8 cellular contexts compared by ENCODE assay signal in genomic region chr17:48181653-48182052, GRCh38.
DNase-seq lines count a peak whose midpoint lies in the region; FAIRE-seq and TF ChIP-seq lines count a peak whose summit lies in the region.
"Had no signal": no experiment of that assay in that cellular context is flagged by ENCODE, and none has a peak within 500 bp of the region (broad histone marks: within the 10 kb centered on the region; RNA-seq: fewer than 3 reads in every experiment).

No MANE protein-coding gene starts in this region.

- TF ChIP-seq CTCF in neural progenitor cell (IDR thresholded peaks at IDR 0.05), result peak; percentile 62

- H3K4me2 ChIP-seq in neural progenitor cell, result no peak overlapping the region

- peak; percentile 13 for DNase-seq in MG63
- peak; percentile 27 to 55 for DNase-seq in T47D (ENCODE audit: low read depth in 1 of 2, low spot score in 1 of 2)
- peak; percentile 60 for DNase-seq in neural progenitor cell (ENCODE audit: low spot score)
- DNase-seq in UCSD-AML1 (lab: John Stamatoyannopoulos, UW; ENCODE audit: unreplicated experiment), result no peak
- no peak for DNase-seq in activated CD4-positive, alpha-beta T cell treated with anti-CD3 and anti-CD28 coated beads for 48 hours
- no peak for DNase-seq in NCI-H128 (lab: John Stamatoyannopoulos, UW; ENCODE audit: unreplicated experiment)
- DNase-seq: naive thymus-derived CD4-positive, alpha-beta T cell had no signal

- no peak overlapping the region for H3K27ac ChIP-seq in neural progenitor cell

- H3K27me3 ChIP-seq in MG63, result no peaks in the 10 kb centered on the region; the same call in 1 of the 2 replicates
- peaks cover 8% of the 10 kb centered on the region for H3K27me3 ChIP-seq in neural progenitor cell

- H3K4me3 ChIP-seq in MG63, result no peak overlapping the region
- H3K4me3 ChIP-seq in neural progenitor cell, result no peak overlapping the region

- no peak overlapping the region for H2AFZ ChIP-seq in neural progenitor cell (replicated peaks)

- FAIRE-seq in G401.6 (lab: Jason Lieb, UNC), result peak; percentile 94

- no peak overlapping the region for H3K9ac ChIP-seq in neural progenitor cell

- peaks cover 11% of the 10 kb centered on the region for H3K4me1 Mint-ChIP-seq in neural progenitor cell

- H3K4me3 Mint-ChIP-seq in neural progenitor cell, result no peak overlapping the region
- H3K4me3 Mint-ChIP-seq: naive thymus-derived CD4-positive, alpha-beta T cell had no signal

- H3K79me2 ChIP-seq in neural progenitor cell (ENCODE audit: low read depth), result no peaks in the 10 kb centered on the region

- H3K9me3 ChIP-seq in MG63, result no peaks in the 10 kb centered on the region
- no peaks in the 10 kb centered on the region for H3K9me3 ChIP-seq in neural progenitor cell (ENCODE audit: low read depth)

- peaks cover 13% of the 10 kb centered on the region for H3K4me1 ChIP-seq in neural progenitor cell

- in situ Hi-C loops in T47D (cut with HindIII; ENCODE audit: low pct_unique_long_range_greater_than_20kb, low sequenced_read_pairs), result no loop called here

- no peaks in the 10 kb centered on the region for H3K36me3 Mint-ChIP-seq in neural progenitor cell

- H3K36me3 ChIP-seq in MG63 (no peaks in the 10 kb centered on the region), neural progenitor cell (no peaks in the 10 kb centered on the region)

- H3K27me3 Mint-ChIP-seq in neural progenitor cell (ENCODE audit: insufficient read depth, low read depth), result peaks cover 2% of the 10 kb centered on the region
- H3K27me3 Mint-ChIP-seq: naive thymus-derived CD4-positive, alpha-beta T cell had no signal

- no peaks in the 10 kb centered on the region for H3K9me3 Mint-ChIP-seq in neural progenitor cell

- no peak overlapping the region for H3K27ac Mint-ChIP-seq in neural progenitor cell

- H3F3A ChIP-seq in neural progenitor cell (ENCODE audit: low read depth), result no peaks in the 10 kb centered on the region

- no peaks in the 10 kb centered on the region for H4K20me1 ChIP-seq in neural progenitor cell (ENCODE audit: low read depth)

Comparison
In these comparisons a context has a peak if more than half of its experiments do, and no peak if none do; other contexts are left out.
1. DNase-seq: peak in MG63 (single experiment), T47D (2 of 2) and neural progenitor cell (single experiment); none in UCSD-AML1 (single experiment), activated CD4-positive, alpha-beta T cell treated with anti-CD3 and anti-CD28 coated beads for 48 hours (single experiment) and NCI-H128 (single experiment).